ENCODE assay signal across 8 cellular contexts in genomic region chr3:23762214-23763039, GRCh38. TPM values are rescaled to one million over a fixed set of nuclear protein-coding genes. Genes with fewer than 3 reads are reported as not detected.
A peak's percentile ranks its signal among the peaks of the same experiment; 100 is the strongest.
DNase-seq lines count a peak whose midpoint lies in the region; ATAC-seq and TF ChIP-seq lines count a peak whose summit lies in the region.

No MANE protein-coding gene starts in this region.

- H3K9ac ChIP-seq in SK-N-MC (ENCODE audit: insufficient read length) = no peak overlapping the region

- no peak for TF ChIP-seq CTCF in HFFc6 (IDR thresholded peaks at IDR 0.05)

- H3K4me1 Mint-ChIP-seq in HFFc6 (ENCODE audit: low read depth) = peaks cover 17% of the 10 kb centered on the region

- H3K4me3 Mint-ChIP-seq in HFFc6 = peak overlapping the region; percentile 80

- H2AFZ ChIP-seq in neuron (ENCODE audit: low read depth, low read length) = peak overlapping the region; percentile 75

- no peaks in the 10 kb centered on the region for H3K36me3 Mint-ChIP-seq in HFFc6 (ENCODE audit: low read depth)

- DNase-seq in HFFc6 (no peak), SK-N-MC (ENCODE audit: low read depth, low spot score) (no peak), NCI-H510A (lab: John Stamatoyannopoulos, UW) (no peak), NCI-H226 (no peak)
- no peak for DNase-seq in stimulated activated CD4-positive, alpha-beta T cell treated with anti-CD3 and anti-CD28 coated beads, Interleukin-4, amount 100 ng/mL, for 4 hours
- DNase-seq in stimulated activated CD4-positive, alpha-beta T cell treated with anti-CD3 and anti-CD28 coated beads, Interleukin-15, amount 100 ng/mL, for 24 hours = no peak

- H3K9me3 ChIP-seq in SK-N-MC (ENCODE audit: low read depth, low read length) (no peaks in the 10 kb centered on the region), neuron (ENCODE audit: low read length) (no peaks in the 10 kb centered on the region)

- peak; percentile 88 for ATAC-seq in GM18519 (IDR thresholded peaks at IDR 0.05; ENCODE audit: low FRiP score, unreplicated experiment)

- H3K4me1 ChIP-seq in neuron (ENCODE audit: insufficient read depth, low read length) = peaks cover 18% of the 10 kb centered on the region

- 0 out of 2 replicates have a peak overlapping the region, but pooled peaks have one; percentile 25 for H3K27ac ChIP-seq in SK-N-MC

- no peaks in the 10 kb centered on the region for H3K27me3 ChIP-seq in neuron (ENCODE audit: insufficient read depth, low read length)

- H3K4me3 ChIP-seq in SK-N-MC = no peak overlapping the region
- H3K4me3 ChIP-seq in neuron (ENCODE audit: low read length) = peak overlapping the region; percentile 9

- H3K36me3 ChIP-seq in SK-N-MC (ENCODE audit: insufficient read depth, low read length) = no peaks in the 10 kb centered on the region
- H3K36me3 ChIP-seq in neuron (ENCODE audit: insufficient read depth, low read length) = no peaks in the 10 kb centered on the region

- peak overlapping the region; percentile 49 for H3K27ac Mint-ChIP-seq in HFFc6

- H3K9me3 Mint-ChIP-seq in HFFc6 = no peaks in the 10 kb centered on the region

- peaks cover 2% of the 10 kb centered on the region for H3K27me3 Mint-ChIP-seq in HFFc6 (ENCODE audit: insufficient read depth)

RNA-seq across cellular contexts. Expression of gene UBE2E1, which starts 43.3 kb away (rescaled TPM):
- total RNA-seq in HFFc6 (2021; fragmentation: NEBNext Ultra II Directional; extraction: Animal tissue kit (Norgen Biotek cat#: 25700)) = 10 to 100 TPM; 75.6 to 93.8 (median 84.2) TPM
